Comparison of ENCODE assay signal across 19 cellular contexts in genomic region chr3:4768521-4768920, GRCh38.
"Had no signal": no experiment of that assay in that cellular context is flagged by ENCODE, and none has a peak within 500 bp of the region (broad histone marks: within the 10 kb centered on the region; RNA-seq: fewer than 3 reads in every experiment).

No MANE protein-coding gene starts in this region.

- H3K27me3 ChIP-seq: SJSA1 had no signal

- H3K4me3 ChIP-seq: SJSA1, SK-N-MC had no signal

- FAIRE-seq: RCC 7860 had no signal

- DNase-seq: KBM-7, MV-4-11, NCI-H1048, NCI-H1105, NCI-H1417, NCI-H146, NCI-H1694 treated with DMSO at 0.1 percent for 48 hours, NCI-H1930, NCI-H2081, NCI-H2107, NCI-H2227 treated with DMSO at 0.1 percent for 48 hours, NCI-H526 treated with DMSO at 0.1 percent for 48 hours, NCI-H748 treated with DMSO at 0.1 percent for 48 hours, Right ventricle myocardium superior, RPMI8226, SIG-M5 had no signal

- H3K9me3 ChIP-seq: SJSA1 had no signal

- H3K27ac ChIP-seq: SJSA1, SK-N-MC had no signal

- H3K4me1 ChIP-seq: SJSA1 had no signal

- H3K36me3 ChIP-seq: SJSA1 had no signal
